21 cellular contexts compared by ENCODE assay signal in the genomic region with DNA sequence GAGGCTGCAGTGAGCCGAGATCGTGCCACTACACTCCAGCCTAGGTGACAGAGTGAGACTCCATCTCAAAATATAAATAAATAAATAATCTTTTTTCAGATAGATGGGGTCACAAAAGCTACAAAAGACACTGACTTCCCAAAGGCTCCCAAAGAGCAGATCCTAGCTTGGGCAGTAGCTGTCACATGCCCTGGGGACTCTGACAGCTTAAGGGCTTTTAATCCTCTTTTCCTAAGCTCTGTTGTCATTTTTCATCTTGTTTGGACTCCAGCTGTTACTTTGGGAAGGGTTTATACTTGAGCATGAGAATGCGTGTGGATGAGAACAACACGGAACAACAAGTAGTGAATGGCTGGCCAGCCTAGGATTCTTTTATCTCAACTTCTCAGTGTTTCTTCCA.
"Had no signal": no experiment of that assay in that cellular context is flagged by ENCODE, and none has a peak within 500 bp of the region (broad histone marks: within the 10 kb centered on the region; RNA-seq: fewer than 3 reads in every experiment).

No MANE protein-coding gene starts in this region.

- H3K27me3 ChIP-seq: gastrocnemius medialis, heart left ventricle, left lung, right atrium auricular region, stomach, thyroid gland, vagina had no signal

- H3K79me2 ChIP-seq: parathyroid adenoma had no signal

- H3K4me3 ChIP-seq: gastrocnemius medialis, heart left ventricle, left lung, mucosa of descending colon, right atrium auricular region, stomach, thyroid gland, vagina had no signal

- H3K4me1 ChIP-seq: gastrocnemius medialis, heart left ventricle, left lung, parathyroid adenoma, right atrium auricular region, stomach, thyroid gland, vagina had no signal

- DNase-seq: effector CD8-positive, alpha-beta T cell; endodermal cell; foreskin fibroblast; gastrocnemius medialis; heart left ventricle; hippocampal formation; left cardiac atrium; left lung; mesenchymal stem cell; mucosa of descending colon; naive B cell; stimulated activated CD4-positive, alpha-beta T cell treated with anti-CD3 and anti-CD28 coated beads, Interleukin-2, amount 100 ng/mL, for 24 hours; stimulated activated CD4-positive, alpha-beta T cell treated with anti-CD3 and anti-CD28 coated beads, Interleukin-4, amount 100 ng/mL, for 24 hours; stimulated activated naive CD4-positive, alpha-beta T cell treated with Interleukin-2 at 50 U/mL for 16 hours; stomach; thyroid gland; trophoblast cell had no signal

- H3K36me3 ChIP-seq: gastrocnemius medialis, heart left ventricle, left lung, right atrium auricular region, stomach, thyroid gland, vagina had no signal

- H2AFZ ChIP-seq: parathyroid adenoma had no signal

- H3K9me3 ChIP-seq: gastrocnemius medialis, heart left ventricle, left lung, mucosa of descending colon, right atrium auricular region, stomach, thyroid gland, vagina had no signal

- H3K27ac ChIP-seq: epithelial cell of prostate, gastrocnemius medialis, heart left ventricle, left lung, parathyroid adenoma, right atrium auricular region, stomach, thyroid gland, vagina had no signal
